In the genomic region with DNA sequence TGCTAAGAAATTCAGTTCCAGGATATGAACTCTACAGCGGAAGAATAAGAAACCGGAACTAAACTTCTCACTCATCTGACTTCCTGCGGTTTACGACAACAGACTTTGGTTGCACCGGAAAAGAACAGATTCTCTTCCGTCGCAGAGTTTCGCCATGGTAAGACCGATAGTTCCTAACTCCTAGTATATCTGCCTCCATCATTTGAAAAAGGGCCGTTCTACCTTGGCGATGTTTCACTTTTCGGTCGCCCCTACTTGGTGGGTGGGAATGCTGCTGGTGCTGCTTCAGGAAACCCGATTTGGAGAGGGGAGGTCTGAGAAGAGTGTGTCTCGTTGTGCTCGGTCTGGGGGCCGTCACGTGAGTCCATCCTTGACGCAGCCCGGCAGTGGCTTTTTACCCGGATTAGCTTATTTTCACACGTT, we compare ENCODE assay signal across 8 cellular contexts. TPM values are rescaled to one million over a fixed set of nuclear protein-coding genes. Genes with fewer than 3 reads are reported as not detected.
DNase-seq lines count a peak whose midpoint lies in the region; ATAC-seq and TF ChIP-seq lines count a peak whose summit lies in the region.

A gene (plus strand): TSS at position 132 of the 423 bp plus-strand sequence. CDS start 23 bp downstream, at position 155.

- H3K9me3 ChIP-seq in right cardiac atrium (ENCODE audit: control insufficient read depth, low read length), result no peaks in the 10 kb centered on the region
- H3K9me3 ChIP-seq in ascending aorta, result no peaks in the 10 kb centered on the region

- peak within 1 kb of the TSS; percentile 98 for H3K4me3 ChIP-seq in right cardiac atrium (ENCODE audit: low read length)
- no peak within 1 kb of the TSS for H3K4me3 ChIP-seq in ascending aorta

- intact Hi-C loops in right cardiac atrium (cut with DNase I), result no loop called here
- intact Hi-C loops in ascending aorta (cut with DNase I), result no loop called here

- H3K27me3 ChIP-seq in right cardiac atrium (ENCODE audit: control insufficient read depth, insufficient read depth), result no peaks in the 10 kb centered on the region
- H3K27me3 ChIP-seq in ascending aorta, result no peaks in the 10 kb centered on the region

- TF ChIP-seq CTCF in ascending aorta (IDR thresholded peaks at IDR 0.05), result no peak

- H3K36me3 ChIP-seq in ascending aorta, result no peaks in the 10 kb centered on the region

- H3K27ac ChIP-seq in right cardiac atrium (ENCODE audit: low read length) (peak within 1 kb of the TSS; percentile 78), ascending aorta (no peak within 1 kb of the TSS)

- H3K4me1 ChIP-seq in right cardiac atrium (ENCODE audit: control insufficient read depth, insufficient read depth, low read length) (peaks cover 1% of the 10 kb centered on the region), ascending aorta (no peaks in the 10 kb centered on the region)

- 1% methylated on average over 22 of the region's 22 CpGs for WGBS in right cardiac atrium

- ATAC-seq in GM19455 (IDR thresholded peaks at IDR 0.05; ENCODE audit: unreplicated experiment) (peak; percentile 91), right cardiac atrium (peak in 1 of 2 donors; percentile 72)

- peak; percentile 76 for DNase-seq in LoVo (ENCODE audit: low spot score)
- DNase-seq in activated CD8-positive, alpha-beta memory T cell treated with anti-CD3 and anti-CD28 coated beads, Interleukin-2, amount 50 U/mL, for 48 hours, result peak; percentile 64
- peak in 1 of 3 donors; percentile 44 for DNase-seq in right cardiac atrium
- peak in 2 of 3 donors; percentile 10 to 18 for DNase-seq in stimulated activated CD4-positive, alpha-beta T cell treated with anti-CD3 and anti-CD28 coated beads, TNF-alpha, amount 100 ng/mL, for 1 hour (ENCODE audit: low read depth in 3 of 3, low spot score in 1 of 3)
- no peak for DNase-seq in ascending aorta (ENCODE audit: low spot score in 2 of 2)
- DNase-seq in SW480 (ENCODE audit: low spot score), result no peak
- DNase-seq in midbrain (lab: John Stamatoyannopoulos, UW), result no peak

RNA-seq across cellular contexts. Expression of the gene that starts here (rescaled TPM):
- 100 to 1,000 TPM in 2 of 4 donors, not detected in 2; 187 to 192 TPM for total RNA-seq in right cardiac atrium
- polyA plus RNA-seq in right cardiac atrium, result 210 TPM
- not detected for total RNA-seq in ascending aorta

Comparison
In these comparisons a context has a peak if more than half of its experiments do, and no peak if none do; other contexts are left out.
1. DNase-seq: peak in LoVo (single experiment), activated CD8-positive, alpha-beta memory T cell treated with anti-CD3 and anti-CD28 coated beads, Interleukin-2, amount 50 U/mL, for 48 hours (single experiment) and stimulated activated CD4-positive, alpha-beta T cell treated with anti-CD3 and anti-CD28 coated beads, TNF-alpha, amount 100 ng/mL, for 1 hour (2 of 3); none in ascending aorta (0 of 2), SW480 (single experiment) and midbrain (single experiment).